ENCODE assay signal across 9 cellular contexts in genomic region chr1:227234998-227235405, GRCh38.
A peak's percentile ranks its signal among the peaks of the same experiment; 100 is the strongest.
DNase-seq lines count a peak whose midpoint lies in the region; ATAC-seq and TF ChIP-seq lines count a peak whose summit lies in the region.
"Had no signal": no experiment of that assay in that cellular context is flagged by ENCODE, and none has a peak within 500 bp of the region (broad histone marks: within the 10 kb centered on the region; RNA-seq: fewer than 3 reads in every experiment).

No MANE protein-coding gene starts in this region.

- no peak overlapping the region for H3K27ac ChIP-seq in C4-2B

- H3K36me3 Mint-ChIP-seq in MCF 10A (ENCODE audit: insufficient read depth, unreplicated experiment) = peaks cover 10% of the 10 kb centered on the region

- no peak for ATAC-seq in GM21381 (IDR thresholded peaks at IDR 0.05; ENCODE audit: unreplicated experiment)

- CTCF ChIA-PET in MCF 10A (lab: Yijun Ruan, JAX) = interaction anchor here (0.6 to 3.7 kb wide), 35 partner anchors 9 to 1086 kb away, joined by 3 to 51 read pairs (median 3); partner anchors contain the start of gene CDC42BPA

- no peak overlapping the region for H3K27ac Mint-ChIP-seq in MCF 10A (ENCODE audit: low read depth, unreplicated experiment)
- H3K27ac Mint-ChIP-seq: IgD-negative memory B cell had no signal

- intact Hi-C loops in MCF 10A (cut with micrococcal nuclease) = loop anchor here (1.0 kb wide), 2 partner anchors 82 to 202 kb away; no protein-coding TSS in a partner anchor

- TF ChIP-seq CTCF in C4-2B (conservative IDR thresholded peaks at IDR 0.05) (peak; percentile 75), MCF 10A (IDR thresholded peaks at IDR 0.05; ENCODE audit: unreplicated experiment) (peak; percentile 78)

- no peaks in the 10 kb centered on the region for H3K27me3 Mint-ChIP-seq in MCF 10A (ENCODE audit: insufficient read depth, unreplicated experiment)

- H3K9me3 Mint-ChIP-seq in MCF 10A (ENCODE audit: unreplicated experiment) = no peaks in the 10 kb centered on the region
- H3K9me3 Mint-ChIP-seq: IgD-negative memory B cell had no signal

- POLR2A ChIA-PET in MCF 10A (lab: Yijun Ruan, JAX) = interaction anchor here (0.8 to 1.9 kb wide), 4 partner anchors 23 to 933 kb away, joined by 3 to 12 read pairs (median 6); partner anchors contain the start of gene CDC42BPA

- no peak overlapping the region for H3K4me3 Mint-ChIP-seq in MCF 10A (ENCODE audit: unreplicated experiment)

- BruUV-seq in MCF 10A (replicated peaks; lab: Mats Ljungman, UMichigan) = no TSS peak

- DNase-seq in GM19238 (ENCODE audit: insufficient read length, low spot score) (peak; percentile 7), NCI-H524 treated with DMSO at 0.1 percent for 48 hours (lab: John Stamatoyannopoulos, UW) (peak; percentile 59), MCF 10A (ENCODE audit: unreplicated experiment) (peak; percentile 84), kidney glomerular epithelial cell (lab: John Stamatoyannopoulos, UW) (peak; percentile 14), DMS79 treated with DMSO at 0.1 percent for 48 hours (lab: John Stamatoyannopoulos, UW) (no peak)
- DNase-seq in activated CD4-positive, CD25-positive, alpha-beta regulatory T cell treated with anti-CD3 and anti-CD28 coated beads, Interleukin-2, amount 50 U/mL, for 72 hours = no peak

- H3K4me1 Mint-ChIP-seq in MCF 10A (ENCODE audit: insufficient read depth, unreplicated experiment) = peaks cover 15% of the 10 kb centered on the region
- H3K4me1 Mint-ChIP-seq: IgD-negative memory B cell had no signal

Comparison
In these comparisons a context has a peak if more than half of its experiments do, and no peak if none do; other contexts are left out.
1. DNase-seq: peak in GM19238 (single experiment), NCI-H524 treated with DMSO at 0.1 percent for 48 hours (single experiment), MCF 10A (single experiment) and kidney glomerular epithelial cell (single experiment); none in DMS79 treated with DMSO at 0.1 percent for 48 hours (single experiment) and activated CD4-positive, CD25-positive, alpha-beta regulatory T cell treated with anti-CD3 and anti-CD28 coated beads, Interleukin-2, amount 50 U/mL, for 72 hours (single experiment).